In genomic region chr15:69451951-69452701, GRCh38 we compare ENCODE assay signal across 8 cellular contexts. TPM values are rescaled to one million over a fixed set of nuclear protein-coding genes. Genes with fewer than 3 reads are reported as not detected.
A peak's percentile ranks its signal among the peaks of the same experiment; 100 is the strongest.
DNase-seq lines count a peak whose midpoint lies in the region; ATAC-seq and TF ChIP-seq lines count a peak whose summit lies in the region.

No MANE protein-coding gene starts in this region.

- H3K9ac ChIP-seq in iPS-15b (ENCODE audit: low read depth, low read length) (peak overlapping the region; percentile 70), smooth muscle cell (ENCODE audit: low read depth) (peak overlapping the region; percentile 92)

- peak overlapping the region; percentile 93 for H2AFZ ChIP-seq in smooth muscle cell (ENCODE audit: low read depth)

- no peak for TF ChIP-seq CTCF in smooth muscle cell (IDR thresholded peaks at IDR 0.05; ENCODE audit: borderline replicate concordance, insufficient read depth, poor library complexity, severe bottlenecking)

- DNase-seq in SKM-1 treated with dmso at 0.1 percent for 144 hours (lab: John Stamatoyannopoulos, UW; ENCODE audit: unreplicated experiment) (peak; percentile 33), SKM-1 (lab: John Stamatoyannopoulos, UW; ENCODE audit: unreplicated experiment) (no peak), NCI-H524 (lab: John Stamatoyannopoulos, UW) (peak; percentile 31 to 75), smooth muscle cell (lab: John Stamatoyannopoulos, UW; ENCODE audit: unreplicated experiment) (no peak), kidney glomerular epithelial cell (lab: John Stamatoyannopoulos, UW) (no peak)

- H4K20me1 ChIP-seq in smooth muscle cell (ENCODE audit: low read depth), result peaks cover 42% of the 10 kb centered on the region

- peak; percentile 41 for ATAC-seq in HG02642 (IDR thresholded peaks at IDR 0.05; ENCODE audit: poor library complexity, unreplicated experiment)

- H3K27ac ChIP-seq in angular gyrus (ENCODE audit: low read depth, low read length) (peak overlapping the region; percentile 76), smooth muscle cell (ENCODE audit: low read depth) (peak overlapping the region; percentile 70)

- H3K4me2 ChIP-seq in smooth muscle cell, result peak overlapping the region; percentile 88

- H3K4me1 ChIP-seq in iPS-15b (ENCODE audit: control insufficient read depth, insufficient read depth, low read length) (no peaks in the 10 kb centered on the region), smooth muscle cell (ENCODE audit: low read depth) (peaks cover 17% of the 10 kb centered on the region)

- 5% methylated on average over 32 of the region's 32 CpGs for WGBS in smooth muscle cell (ENCODE audit: low lambda C conversion rate)

- H3K36me3 ChIP-seq in iPS-15b (ENCODE audit: control insufficient read depth, insufficient read depth, low read length), result peaks cover 20% of the 10 kb centered on the region
- H3K36me3 ChIP-seq in smooth muscle cell (ENCODE audit: low read depth), result no peaks in the 10 kb centered on the region

- peaks cover 35% of the 10 kb centered on the region for H3F3A ChIP-seq in smooth muscle cell (ENCODE audit: low read depth)

- H3K27me3 ChIP-seq in iPS-15b (ENCODE audit: control insufficient read depth, insufficient read depth, low read length) (no peaks in the 10 kb centered on the region), smooth muscle cell (ENCODE audit: low read depth) (no peaks in the 10 kb centered on the region)

- H3K9me3 ChIP-seq in iPS-15b (ENCODE audit: control insufficient read depth, insufficient read depth, low read length), result no peaks in the 10 kb centered on the region
- no peaks in the 10 kb centered on the region for H3K9me3 ChIP-seq in smooth muscle cell (replicated peaks; ENCODE audit: low read depth)

- peaks cover 30% of the 10 kb centered on the region for H3K79me2 ChIP-seq in smooth muscle cell (ENCODE audit: low read depth)

- H3K4me3 ChIP-seq in iPS-15b (ENCODE audit: low read depth, low read length), result peak overlapping the region; percentile 65
- H3K4me3 ChIP-seq in smooth muscle cell, result peak overlapping the region; percentile 82

RNA-seq across cellular contexts. Expression of gene RPLP1, which starts 0.5 kb away (rescaled TPM):
- 321 and 375 TPM in 2 replicates for total RNA-seq in smooth muscle cell
- polyA plus RNA-seq in smooth muscle cell, result 1,155 and 1,251 TPM in 2 replicates

RNA-seq across cellular contexts. Expression of gene KIF23, which starts 38.0 kb away (rescaled TPM):
- 37.4 and 44.1 TPM in 2 replicates for total RNA-seq in smooth muscle cell
- 14.3 and 15.0 TPM in 2 replicates for polyA plus RNA-seq in smooth muscle cell

Comparison
In these comparisons a context has a peak if more than half of its experiments do, and no peak if none do; other contexts are left out.
1. DNase-seq: peak in SKM-1 treated with dmso at 0.1 percent for 144 hours (single experiment) and NCI-H524 (2 of 2); none in SKM-1 (single experiment), smooth muscle cell (single experiment) and kidney glomerular epithelial cell (single experiment).